Comparison of ENCODE assay signal across 28 cellular contexts in the genomic region with DNA sequence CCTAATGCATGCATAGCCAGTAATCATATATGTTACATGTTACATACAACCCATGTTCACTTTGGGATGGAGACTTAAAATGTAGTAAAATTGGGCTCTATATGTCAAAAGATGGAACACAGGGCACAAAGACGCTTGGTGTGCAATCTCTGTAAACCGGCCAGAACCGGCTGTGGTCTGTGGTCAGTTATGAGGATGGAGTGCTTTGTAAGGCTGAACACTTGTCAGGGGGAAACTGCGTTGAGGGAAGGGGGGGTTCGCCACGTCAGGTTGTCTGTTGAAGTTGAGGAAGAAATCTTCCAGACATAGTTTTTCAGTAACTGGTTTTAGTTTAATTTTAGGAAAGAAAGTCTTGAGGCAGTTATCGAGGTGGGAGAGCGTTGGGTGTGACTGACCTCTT. TPM values are rescaled to one million over a fixed set of nuclear protein-coding genes. Genes with fewer than 3 reads are reported as not detected.
"Had no signal": no experiment of that assay in that cellular context is flagged by ENCODE, and none has a peak within 500 bp of the region (broad histone marks: within the 10 kb centered on the region; RNA-seq: fewer than 3 reads in every experiment).

No MANE protein-coding gene starts in this region.

- FAIRE-seq: bronchial epithelial cell had no signal

- H3K27me3 Mint-ChIP-seq: activated CD4-positive, alpha-beta memory T cell treated with anti-CD3 and anti-CD28 coated beads, Interleukin-2, amount 10 ng/mL, durations not matched to agents 7 days and 5 days; activated CD4-positive, alpha-beta T cell treated with anti-CD3 and anti-CD28 coated beads, Interleukin-2, amount 10 ng/mL, durations not matched to agents 7 days and 5 days; activated CD8-positive, alpha-beta memory T cell treated with anti-CD3 and anti-CD28 coated beads, Interleukin-2, amount 10 ng/mL, durations not matched to agents 7 days and 5 days; activated naive CD8-positive, alpha-beta T cell treated with anti-CD3 and anti-CD28 coated beads for 36 hours; central memory CD8-positive, alpha-beta T cell had no signal

- H3K4me3 Mint-ChIP-seq: activated CD4-positive, alpha-beta memory T cell treated with anti-CD3 and anti-CD28 coated beads, Interleukin-2, amount 10 ng/mL, durations not matched to agents 7 days and 5 days; activated CD4-positive, alpha-beta T cell treated with anti-CD3 and anti-CD28 coated beads, Interleukin-2, amount 10 ng/mL, durations not matched to agents 7 days and 5 days; activated CD8-positive, alpha-beta memory T cell treated with anti-CD3 and anti-CD28 coated beads, Interleukin-2, amount 10 ng/mL, durations not matched to agents 7 days and 5 days; activated naive CD8-positive, alpha-beta T cell treated with anti-CD3 and anti-CD28 coated beads for 36 hours; central memory CD8-positive, alpha-beta T cell; dendritic cell treated with granulocyte-macrophage colony-stimulating factor and Interleukin-4, amounts not matched to agents 40 ng/mL and 50 ng/mL, for 4 days; endodermal cell; natural killer cell treated with Interleukin-12 subunit alpha and Interleukin-12 subunit beta and Interleukin-15 and Interleukin-18, amount 100 ng/mL, for 72 hours; stimulated activated naive B cell treated with anti-CD40 and anti-IgM and Interleukin-4, amounts not matched to agents 10 μg/mL and 1 μg/mL and 100 μg/mL, for 72 hours had no signal

- H3K36me3 Mint-ChIP-seq: activated CD8-positive, alpha-beta memory T cell treated with anti-CD3 and anti-CD28 coated beads, Interleukin-2, amount 10 ng/mL, durations not matched to agents 7 days and 5 days; activated naive CD8-positive, alpha-beta T cell treated with anti-CD3 and anti-CD28 coated beads for 36 hours; natural killer cell treated with Interleukin-12 subunit alpha and Interleukin-12 subunit beta and Interleukin-15 and Interleukin-18, amount 100 ng/mL, for 72 hours had no signal

- H3K27ac ChIP-seq: foreskin keratinocyte, stomach, thyroid gland, upper lobe of right lung had no signal

- H3K4me1 ChIP-seq: foreskin keratinocyte had no signal

- DNase-seq: activated CD4-positive, alpha-beta memory T cell treated with anti-CD3 and anti-CD28 coated beads, Interleukin-2, amount 10 ng/mL, durations not matched to agents 7 days and 5 days; activated CD4-positive, alpha-beta T cell treated with anti-CD3 and anti-CD28 coated beads for 1 hour; activated CD4-positive, alpha-beta T cell treated with anti-CD3 and anti-CD28 coated beads, Interleukin-2, amount 10 ng/mL, durations not matched to agents 7 days and 5 days; activated CD8-positive, alpha-beta memory T cell treated with anti-CD3 and anti-CD28 coated beads, Interleukin-2, amount 10 ng/mL, durations not matched to agents 7 days and 5 days; activated naive CD4-positive, alpha-beta T cell; activated naive CD8-positive, alpha-beta T cell treated with anti-CD3 and anti-CD28 coated beads for 36 hours; activated T-cell treated with anti-CD3 and anti-CD28 coated beads, Interleukin-2, amount 50 U/mL, for 48 hours; amygdala; endodermal cell; foreskin keratinocyte; kidney glomerular epithelial cell; mucosa of descending colon; occipital lobe; stimulated activated CD4-positive, alpha-beta T cell treated with anti-CD3 and anti-CD28 coated beads, Interleukin-15, amount 100 ng/mL, for 24 hours; stimulated activated CD4-positive, alpha-beta T cell treated with anti-CD3 and anti-CD28 coated beads, Interleukin-2, amount 100 ng/mL, for 24 hours; stimulated activated naive B cell treated with anti-CD40 and anti-IgM and Interleukin-4, amounts not matched to agents 10 μg/mL and 1 μg/mL and 100 μg/mL, for 72 hours; stomach; T-helper 2 cell; thyroid gland; upper lobe of right lung had no signal

- H3K9me3 Mint-ChIP-seq: activated CD4-positive, alpha-beta memory T cell treated with anti-CD3 and anti-CD28 coated beads, Interleukin-2, amount 10 ng/mL, durations not matched to agents 7 days and 5 days; activated CD4-positive, alpha-beta T cell treated with anti-CD3 and anti-CD28 coated beads, Interleukin-2, amount 10 ng/mL, durations not matched to agents 7 days and 5 days; activated naive CD8-positive, alpha-beta T cell treated with anti-CD3 and anti-CD28 coated beads for 36 hours; central memory CD8-positive, alpha-beta T cell; dendritic cell treated with granulocyte-macrophage colony-stimulating factor and Interleukin-4, amounts not matched to agents 40 ng/mL and 50 ng/mL, for 4 days; endodermal cell; natural killer cell treated with Interleukin-12 subunit alpha and Interleukin-12 subunit beta and Interleukin-15 and Interleukin-18, amount 100 ng/mL, for 72 hours; stimulated activated naive B cell treated with anti-CD40 and anti-IgM and Interleukin-4, amounts not matched to agents 10 μg/mL and 1 μg/mL and 100 μg/mL, for 72 hours had no signal

- H3K4me3 ChIP-seq: mucosa of descending colon, right atrium auricular region, stomach, thyroid gland, upper lobe of right lung had no signal

- H3K9me3 ChIP-seq: mucosa of descending colon, right atrium auricular region, stomach, thyroid gland, upper lobe of right lung had no signal

- H3K27ac Mint-ChIP-seq: activated CD4-positive, alpha-beta memory T cell treated with anti-CD3 and anti-CD28 coated beads, Interleukin-2, amount 10 ng/mL, durations not matched to agents 7 days and 5 days; activated CD4-positive, alpha-beta T cell treated with anti-CD3 and anti-CD28 coated beads, Interleukin-2, amount 10 ng/mL, durations not matched to agents 7 days and 5 days; activated CD8-positive, alpha-beta memory T cell treated with anti-CD3 and anti-CD28 coated beads, Interleukin-2, amount 10 ng/mL, durations not matched to agents 7 days and 5 days; activated naive CD8-positive, alpha-beta T cell treated with anti-CD3 and anti-CD28 coated beads for 36 hours; dendritic cell treated with granulocyte-macrophage colony-stimulating factor and Interleukin-4, amounts not matched to agents 40 ng/mL and 50 ng/mL, for 4 days; endodermal cell; natural killer cell treated with Interleukin-12 subunit alpha and Interleukin-12 subunit beta and Interleukin-15 and Interleukin-18, amount 100 ng/mL, for 72 hours; stimulated activated naive B cell treated with anti-CD40 and anti-IgM and Interleukin-4, amounts not matched to agents 10 μg/mL and 1 μg/mL and 100 μg/mL, for 72 hours had no signal

- ATAC-seq: activated CD8-positive, alpha-beta memory T cell treated with anti-CD3 and anti-CD28 coated beads, Interleukin-2, amount 10 ng/mL, durations not matched to agents 7 days and 5 days; esophagus mucosa; foreskin keratinocyte; left lobe of liver; mucosa of descending colon; natural killer cell treated with Interleukin-12 subunit alpha and Interleukin-12 subunit beta and Interleukin-15 and Interleukin-18, amount 100 ng/mL, for 72 hours; stimulated activated naive B cell treated with anti-CD40 and anti-IgM and Interleukin-4, amounts not matched to agents 10 μg/mL and 1 μg/mL and 100 μg/mL, for 72 hours; upper lobe of right lung had no signal

- H3K36me3 ChIP-seq: right atrium auricular region, stomach, thyroid gland, upper lobe of right lung had no signal

- H3K27me3 ChIP-seq: right atrium auricular region, stomach, thyroid gland, upper lobe of right lung had no signal

RNA-seq across cellular contexts. Expression of a gene that starts 2.7 kb away (rescaled TPM):
- total RNA-seq: activated CD4-positive, alpha-beta memory T cell treated with anti-CD3 and anti-CD28 coated beads, Interleukin-2, amount 10 ng/mL, durations not matched to agents 7 days and 5 days; activated CD4-positive, alpha-beta T cell treated with anti-CD3 and anti-CD28 coated beads, Interleukin-2, amount 10 ng/mL, durations not matched to agents 7 days and 5 days; activated CD8-positive, alpha-beta memory T cell treated with anti-CD3 and anti-CD28 coated beads, Interleukin-2, amount 10 ng/mL, durations not matched to agents 7 days and 5 days; activated naive CD8-positive, alpha-beta T cell treated with anti-CD3 and anti-CD28 coated beads for 36 hours; bronchial epithelial cell; foreskin keratinocyte; glomerular endothelial cell; natural killer cell treated with Interleukin-12 subunit alpha and Interleukin-12 subunit beta and Interleukin-15 and Interleukin-18, amount 100 ng/mL, for 72 hours had no signal
- polyA plus RNA-seq: foreskin keratinocyte had no signal
